16 cellular contexts compared by ENCODE assay signal in the genomic region with DNA sequence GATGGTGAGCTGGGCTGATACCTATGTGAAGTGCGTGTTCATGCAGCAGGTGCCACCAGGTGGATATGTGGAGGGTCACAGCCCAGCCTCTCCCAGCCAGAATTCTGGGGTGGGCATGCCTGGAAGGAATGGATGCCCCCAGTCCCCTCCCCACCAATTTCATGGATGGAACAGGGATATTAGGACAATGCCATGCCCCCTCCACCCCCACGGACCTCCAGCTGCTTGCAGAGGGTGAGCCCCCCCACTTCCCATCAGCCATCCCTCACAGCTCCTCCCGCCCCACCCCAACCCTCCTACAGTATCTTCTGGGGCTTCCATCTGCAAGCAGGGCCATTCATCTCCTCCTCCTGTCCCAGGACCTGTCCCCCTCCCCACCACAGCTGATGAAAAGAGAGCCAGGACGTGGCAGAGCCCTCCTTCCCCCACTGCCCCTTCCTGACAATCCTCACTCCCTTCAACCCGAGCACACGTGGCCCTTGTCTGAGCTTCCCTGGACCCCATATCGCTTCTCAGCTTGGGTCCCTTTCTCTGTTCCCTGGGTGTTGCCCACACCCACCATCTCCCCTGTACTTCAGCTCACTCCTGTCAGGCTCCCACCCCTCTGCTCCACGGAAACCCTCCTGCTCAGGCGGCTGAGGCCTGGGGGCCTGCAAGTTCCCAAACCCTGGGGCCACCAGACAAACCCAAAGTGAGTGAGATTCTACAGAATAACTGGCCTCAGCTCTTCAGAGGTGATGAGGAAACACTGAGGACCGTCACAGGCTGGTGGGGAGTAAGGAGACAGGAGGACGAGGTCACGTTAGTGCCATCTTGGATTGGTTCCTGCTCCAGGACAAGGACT. TPM values are rescaled to one million over a fixed set of nuclear protein-coding genes. Genes with fewer than 3 reads are reported as not detected.
"Had no signal": no experiment of that assay in that cellular context is flagged by ENCODE, and none has a peak within 500 bp of the region (broad histone marks: within the 10 kb centered on the region; RNA-seq: fewer than 3 reads in every experiment).

No MANE protein-coding gene starts in this region.

- H3K36me3 ChIP-seq: adrenal gland, colonic mucosa, ovary, WERI-Rb-1 had no signal

- H3K9me3 Mint-ChIP-seq: activated CD4-positive, alpha-beta memory T cell treated with anti-CD3 and anti-CD28 coated beads for 36 hours; activated naive CD4-positive, alpha-beta T cell treated with anti-CD3 and anti-CD28 coated beads, Interleukin-2, amount 50 U/mL, for 24 hours; activated T-cell treated with anti-CD3 and anti-CD28 coated beads, Interleukin-2, amount 50 U/mL, for 24 hours; immature natural killer cell; naive thymus-derived CD8-positive, alpha-beta T cell; T-cell had no signal

- H3K27me3 ChIP-seq: adrenal gland, colonic mucosa, foreskin keratinocyte, ovary had no signal

- H3K4me3 Mint-ChIP-seq: activated CD4-positive, alpha-beta T cell treated with anti-CD3 and anti-CD28 coated beads for 36 hours; activated CD8-positive, alpha-beta memory T cell treated with anti-CD3 and anti-CD28 coated beads, Interleukin-2, amount 10 ng/mL, durations not matched to agents 7 days and 5 days; activated naive CD4-positive, alpha-beta T cell treated with anti-CD3 and anti-CD28 coated beads, Interleukin-2, amount 50 U/mL, for 24 hours; activated T-cell treated with anti-CD3 and anti-CD28 coated beads, Interleukin-2, amount 50 U/mL, for 24 hours; immature natural killer cell; T-cell had no signal

- H3K27ac Mint-ChIP-seq: activated CD4-positive, alpha-beta memory T cell treated with anti-CD3 and anti-CD28 coated beads for 36 hours; activated CD4-positive, alpha-beta T cell treated with anti-CD3 and anti-CD28 coated beads for 36 hours; activated CD8-positive, alpha-beta memory T cell treated with anti-CD3 and anti-CD28 coated beads, Interleukin-2, amount 10 ng/mL, durations not matched to agents 7 days and 5 days; activated T-cell treated with anti-CD3 and anti-CD28 coated beads, Interleukin-2, amount 50 U/mL, for 24 hours had no signal

- H3K4me3 ChIP-seq: adrenal gland, colonic mucosa, mucosa of descending colon, ovary had no signal

- H3K4me1 ChIP-seq: adrenal gland, colonic mucosa, foreskin keratinocyte had no signal

- H3K4me1 Mint-ChIP-seq: activated CD4-positive, alpha-beta T cell treated with anti-CD3 and anti-CD28 coated beads for 36 hours had no signal

- H3K36me3 Mint-ChIP-seq: activated CD4-positive, alpha-beta memory T cell treated with anti-CD3 and anti-CD28 coated beads for 36 hours; activated CD8-positive, alpha-beta memory T cell treated with anti-CD3 and anti-CD28 coated beads, Interleukin-2, amount 10 ng/mL, durations not matched to agents 7 days and 5 days; activated naive CD4-positive, alpha-beta T cell treated with anti-CD3 and anti-CD28 coated beads, Interleukin-2, amount 50 U/mL, for 24 hours; immature natural killer cell; naive thymus-derived CD8-positive, alpha-beta T cell; T-cell had no signal

- H3K27ac ChIP-seq: adrenal gland, colonic mucosa, foreskin keratinocyte, ovary, WERI-Rb-1 had no signal

- H3K27me3 Mint-ChIP-seq: activated CD4-positive, alpha-beta memory T cell treated with anti-CD3 and anti-CD28 coated beads for 36 hours; activated CD4-positive, alpha-beta T cell treated with anti-CD3 and anti-CD28 coated beads for 36 hours; activated CD8-positive, alpha-beta memory T cell treated with anti-CD3 and anti-CD28 coated beads, Interleukin-2, amount 10 ng/mL, durations not matched to agents 7 days and 5 days; activated naive CD4-positive, alpha-beta T cell treated with anti-CD3 and anti-CD28 coated beads, Interleukin-2, amount 50 U/mL, for 24 hours; activated T-cell treated with anti-CD3 and anti-CD28 coated beads, Interleukin-2, amount 50 U/mL, for 24 hours; naive thymus-derived CD8-positive, alpha-beta T cell; T-cell had no signal

- DNase-seq: foreskin keratinocyte had no signal

- H3K9me3 ChIP-seq: adrenal gland, colonic mucosa, mucosa of descending colon, ovary, SK-N-SH had no signal

RNA-seq across cellular contexts. Expression of gene SEMA3G, which starts 2.8 kb away (rescaled TPM):
- total RNA-seq: activated CD4-positive, alpha-beta T cell treated with anti-CD3 and anti-CD28 coated beads for 36 hours; naive thymus-derived CD8-positive, alpha-beta T cell had no signal
- polyA plus RNA-seq: immature natural killer cell; naive thymus-derived CD8-positive, alpha-beta T cell had no signal

RNA-seq across cellular contexts. Expression of gene TNNC1, which starts 6.1 kb away (rescaled TPM):
- total RNA-seq: foreskin keratinocyte, lung microvascular endothelial cell had no signal
- polyA plus RNA-seq: immature natural killer cell had no signal
